ENCODE assay signal across 14 cellular contexts in genomic region chr1:20342294-20343148, GRCh38. TPM values are rescaled to one million over a fixed set of nuclear protein-coding genes. Genes with fewer than 3 reads are reported as not detected.
DNase-seq lines count a peak whose midpoint lies in the region; ATAC-seq and TF ChIP-seq lines count a peak whose summit lies in the region.
"Had no signal": no experiment of that assay in that cellular context is flagged by ENCODE, and none has a peak within 500 bp of the region (broad histone marks: within the 10 kb centered on the region; RNA-seq: fewer than 3 reads in every experiment).

No MANE protein-coding gene starts in this region.

- H3K36me3 ChIP-seq in iPS DF 6.9 (ENCODE audit: control insufficient read depth, insufficient read depth, low read length) (no peaks in the 10 kb centered on the region), psoas muscle (ENCODE audit: insufficient read depth in 1 of 2, low read depth in 1 of 2) (no peaks in the 10 kb centered on the region)

- no peak for ATAC-seq in psoas muscle
- no peak for ATAC-seq in HG02623 (IDR thresholded peaks at IDR 0.05; ENCODE audit: unreplicated experiment)
- no peak for ATAC-seq in left lobe of liver

- no CpG with 5 or more reads among the region's 17 CpGs for WGBS in iPS DF 6.9 (ENCODE audit: insufficient coverage, insufficient read length)
- 53 to 55% (median 54%) methylated on average over 17 of the region's 17 CpGs for WGBS in psoas muscle, 3 donors

- no peak for TF ChIP-seq CTCF in psoas muscle (IDR thresholded peaks at IDR 0.05)

- no peak for DNase-seq in activated naive CD4-positive, alpha-beta T cell treated with anti-CD3 and anti-CD28 coated beads for 36 hours
- DNase-seq in NCI-H82 treated with DMSO at 0.1 percent for 48 hours (lab: John Stamatoyannopoulos, UW; ENCODE audit: unreplicated experiment) (peak; percentile 51), iPS DF 6.9 (ENCODE audit: low read depth, low spot score) (no peak), psoas muscle (no peak), left lobe of liver (ENCODE audit: low spot score) (no peak)
- no peak for DNase-seq in T-helper 2 cell treated with Interferon-gamma antibody and Interleukin-4, amounts not matched to agents 5 μg/mL and 100 μg/mL, for 36 hours (ENCODE audit: low spot score)
- DNase-seq: activated CD8-positive, alpha-beta memory T cell treated with anti-CD3 and anti-CD28 coated beads, Interleukin-2, amount 50 U/mL, for 48 hours; COR-L47; GDM1 had no signal

- no peaks in the 10 kb centered on the region; the same call in 1 of the 2 replicates for H3K27me3 ChIP-seq in iPS DF 6.9 (ENCODE audit: control insufficient read depth, insufficient read depth, low read length)
- H3K27me3 ChIP-seq in psoas muscle (ENCODE audit: insufficient read depth in 3 of 3, low read length in 2 of 3): peaks cover 0 to 15% (median 0%) of the 10 kb centered on the region in 3 donors

- intact Hi-C loops in activated naive CD4-positive, alpha-beta T cell treated with anti-CD3 and anti-CD28 coated beads for 36 hours (cut with micrococcal nuclease): no loop called here
- intact Hi-C loops in psoas muscle (cut with DNase I): no loop called here

- peaks cover 8% of the 10 kb centered on the region for H3K9me3 Mint-ChIP-seq in activated naive CD4-positive, alpha-beta T cell treated with anti-CD3 and anti-CD28 coated beads, Interleukin-2, amount 50 U/mL, for 24 hours
- peaks cover 5% of the 10 kb centered on the region for H3K9me3 Mint-ChIP-seq in activated naive CD4-positive, alpha-beta T cell treated with anti-CD3 and anti-CD28 coated beads for 36 hours
- peaks cover 7% of the 10 kb centered on the region for H3K9me3 Mint-ChIP-seq in T-helper 2 cell treated with Interferon-gamma antibody and Interleukin-4, amounts not matched to agents 5 μg/mL and 100 μg/mL, for 36 hours

- H3K27ac ChIP-seq in iPS DF 6.9 (ENCODE audit: low read length) (no peak overlapping the region), psoas muscle (no peak overlapping the region)

- H3K4me1 ChIP-seq in iPS DF 6.9 (ENCODE audit: control insufficient read depth, insufficient read depth, low read length) (peaks cover 10% of the 10 kb centered on the region; the same call in 1 of the 2 replicates), psoas muscle (peaks cover 2% of the 10 kb centered on the region)

- H3K27me3 Mint-ChIP-seq in activated naive CD4-positive, alpha-beta T cell treated with anti-CD3 and anti-CD28 coated beads, Interleukin-2, amount 50 U/mL, for 24 hours: peaks cover 18% of the 10 kb centered on the region
- peaks cover 19% of the 10 kb centered on the region for H3K27me3 Mint-ChIP-seq in activated naive CD4-positive, alpha-beta T cell treated with anti-CD3 and anti-CD28 coated beads for 36 hours (ENCODE audit: low read depth)
- H3K27me3 Mint-ChIP-seq in T-helper 2 cell treated with Interferon-gamma antibody and Interleukin-4, amounts not matched to agents 5 μg/mL and 100 μg/mL, for 36 hours (ENCODE audit: low read depth): peaks cover 37% of the 10 kb centered on the region

- CTCF ChIA-PET in activated naive CD4-positive, alpha-beta T cell treated with anti-CD3 and anti-CD28 coated beads for 36 hours (lab: Charles Lee): no interaction called here

- H3K9me3 ChIP-seq in iPS DF 6.9 (ENCODE audit: control insufficient read depth, insufficient read depth, low read length) (no peaks in the 10 kb centered on the region), psoas muscle (peaks cover 9% of the 10 kb centered on the region)

- peaks cover 5% of the 10 kb centered on the region for H3K4me1 Mint-ChIP-seq in activated naive CD4-positive, alpha-beta T cell treated with anti-CD3 and anti-CD28 coated beads, Interleukin-2, amount 50 U/mL, for 24 hours
- peaks cover 7% of the 10 kb centered on the region for H3K4me1 Mint-ChIP-seq in activated naive CD4-positive, alpha-beta T cell treated with anti-CD3 and anti-CD28 coated beads for 36 hours (ENCODE audit: low read depth)
- no peaks in the 10 kb centered on the region for H3K4me1 Mint-ChIP-seq in T-helper 2 cell treated with Interferon-gamma antibody and Interleukin-4, amounts not matched to agents 5 μg/mL and 100 μg/mL, for 36 hours (ENCODE audit: low read depth)

- peak overlapping the region; percentile 66; the same call in 1 of the 2 replicates for H3K4me3 ChIP-seq in iPS DF 6.9 (ENCODE audit: low read length)
- H3K4me3 ChIP-seq in psoas muscle: peak overlapping the region; percentile 45

- H3K4me3 Mint-ChIP-seq in activated naive CD4-positive, alpha-beta T cell treated with anti-CD3 and anti-CD28 coated beads, Interleukin-2, amount 50 U/mL, for 24 hours: peak overlapping the region; percentile 30
- no peak overlapping the region for H3K4me3 Mint-ChIP-seq in activated naive CD4-positive, alpha-beta T cell treated with anti-CD3 and anti-CD28 coated beads for 36 hours
- H3K4me3 Mint-ChIP-seq in T-helper 2 cell treated with Interferon-gamma antibody and Interleukin-4, amounts not matched to agents 5 μg/mL and 100 μg/mL, for 36 hours: no peak overlapping the region
- H3K4me3 Mint-ChIP-seq: activated naive CD8-positive, alpha-beta T cell treated with anti-CD3 and anti-CD28 coated beads for 36 hours had no signal

- peaks cover 6% of the 10 kb centered on the region for H3K36me3 Mint-ChIP-seq in activated naive CD4-positive, alpha-beta T cell treated with anti-CD3 and anti-CD28 coated beads, Interleukin-2, amount 50 U/mL, for 24 hours
- H3K36me3 Mint-ChIP-seq in activated naive CD4-positive, alpha-beta T cell treated with anti-CD3 and anti-CD28 coated beads for 36 hours (ENCODE audit: low read depth): no peaks in the 10 kb centered on the region
- H3K36me3 Mint-ChIP-seq in T-helper 2 cell treated with Interferon-gamma antibody and Interleukin-4, amounts not matched to agents 5 μg/mL and 100 μg/mL, for 36 hours (ENCODE audit: low read depth): no peaks in the 10 kb centered on the region
- H3K36me3 Mint-ChIP-seq: activated naive CD8-positive, alpha-beta T cell treated with anti-CD3 and anti-CD28 coated beads for 36 hours had no signal

- no peak overlapping the region for H3K27ac Mint-ChIP-seq in activated naive CD4-positive, alpha-beta T cell treated with anti-CD3 and anti-CD28 coated beads, Interleukin-2, amount 50 U/mL, for 24 hours
- H3K27ac Mint-ChIP-seq in activated naive CD4-positive, alpha-beta T cell treated with anti-CD3 and anti-CD28 coated beads for 36 hours: no peak overlapping the region
- H3K27ac Mint-ChIP-seq in T-helper 2 cell treated with Interferon-gamma antibody and Interleukin-4, amounts not matched to agents 5 μg/mL and 100 μg/mL, for 36 hours: no peak overlapping the region
- H3K27ac Mint-ChIP-seq: activated naive CD8-positive, alpha-beta T cell treated with anti-CD3 and anti-CD28 coated beads for 36 hours had no signal

RNA-seq across cellular contexts. Expression of gene VWA5B1, which starts 51.8 kb away (rescaled TPM):
- total RNA-seq in activated naive CD4-positive, alpha-beta T cell treated with anti-CD3 and anti-CD28 coated beads for 36 hours: not detected
- under 1 TPM in 2 of 4 donors, not detected in 2; 0.12 to 0.17 TPM for total RNA-seq in psoas muscle
- under 1 TPM in 1 of 3 donors, not detected in 2; under 0.01 TPM for polyA plus RNA-seq in psoas muscle
- not detected for total RNA-seq in left lobe of liver
- total RNA-seq: NCI-H460 had no signal
- polyA plus RNA-seq: keratinocyte had no signal
